Comparison of ENCODE assay signal across 8 cellular contexts in the genomic region with DNA sequence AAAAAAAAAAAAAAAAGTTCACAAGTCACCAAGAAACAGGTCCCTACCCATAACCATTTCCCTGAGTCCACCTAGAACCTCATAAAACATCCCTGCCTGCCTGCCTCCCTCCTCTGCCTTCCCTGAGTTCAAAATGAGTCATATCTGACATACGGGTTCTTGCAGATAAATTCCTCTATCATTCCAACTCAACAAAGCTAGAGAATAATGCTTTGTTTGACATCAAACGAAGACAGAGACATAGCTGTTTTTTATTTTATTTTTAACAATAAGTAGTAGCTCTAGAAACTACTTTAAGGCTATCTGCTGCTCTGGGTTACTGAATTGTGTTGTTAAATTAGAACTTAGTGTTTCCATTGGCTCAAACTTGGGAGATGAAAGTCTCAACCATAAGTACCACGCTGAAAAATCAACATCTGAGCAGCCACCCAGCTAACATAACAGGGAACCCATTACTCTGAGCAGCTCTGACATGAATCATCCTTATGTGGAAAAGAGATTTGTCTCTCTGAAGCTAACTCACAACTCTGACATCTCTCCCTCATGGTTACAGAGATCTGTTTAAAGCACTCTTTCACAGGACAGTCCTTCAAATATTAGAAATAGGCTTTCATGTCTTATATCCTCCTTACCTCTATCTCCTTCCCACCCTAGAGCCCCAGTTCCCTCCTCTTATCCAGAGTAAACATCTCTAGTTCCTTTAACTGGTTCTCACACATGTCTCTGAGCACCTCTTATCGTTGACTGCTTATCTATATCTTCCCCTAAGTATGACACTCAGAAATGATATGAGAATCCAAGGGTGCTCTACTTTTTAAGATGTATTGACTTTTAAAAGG. TPM values are rescaled to one million over a fixed set of nuclear protein-coding genes. Genes with fewer than 3 reads are reported as not detected.
A peak's percentile ranks its signal among the peaks of the same experiment; 100 is the strongest.
DNase-seq lines count a peak whose midpoint lies in the region; ATAC-seq and TF ChIP-seq lines count a peak whose summit lies in the region.

No MANE protein-coding gene starts in this region.

- H3K36me3 ChIP-seq in CD4-positive, alpha-beta memory T cell (ENCODE audit: insufficient read depth, low read length): peaks cover 9% of the 10 kb centered on the region
- peaks cover 23% of the 10 kb centered on the region for H3K36me3 ChIP-seq in OCI-LY3 (replicated peaks; ENCODE audit: low read depth, low read length)

- peaks cover 71% of the 10 kb centered on the region for H3K4me1 ChIP-seq in CD4-positive, alpha-beta memory T cell (ENCODE audit: insufficient read depth, low read length)
- peaks cover 49% of the 10 kb centered on the region for H3K4me1 ChIP-seq in OCI-LY3 (ENCODE audit: low read length)

- H3K9me3 Mint-ChIP-seq in CD4-positive, alpha-beta memory T cell: peaks cover 0 to 8% (median 5%) of the 10 kb centered on the region in 8 donors
- peaks cover 2% of the 10 kb centered on the region for H3K9me3 Mint-ChIP-seq in chondrocyte (ENCODE audit: low read depth)
- H3K9me3 Mint-ChIP-seq in naive thymus-derived CD8-positive, alpha-beta T cell: peaks cover 2 to 13% (median 8%) of the 10 kb centered on the region in 9 donors

- in situ Hi-C loops in KBM-7 (cut with MboI; ENCODE audit: low pct_unique_long_range_greater_than_20kb, low sequenced_read_pairs): no loop called here

- H3K79me2 ChIP-seq in OCI-LY3 (ENCODE audit: low read length): peaks cover 92% of the 10 kb centered on the region

- H3K27ac ChIP-seq in CD4-positive, alpha-beta memory T cell (ENCODE audit: low read depth, low read length): no peak overlapping the region
- H3K27ac ChIP-seq in OCI-LY3 (ENCODE audit: low read length): no peak overlapping the region

- H3K4me1 Mint-ChIP-seq in CD4-positive, alpha-beta memory T cell: peaks cover 49 to 69% (median 59%) of the 10 kb centered on the region in 4 donors
- H3K4me1 Mint-ChIP-seq in chondrocyte (ENCODE audit: low read depth): peaks cover 64% of the 10 kb centered on the region
- H3K4me1 Mint-ChIP-seq in naive thymus-derived CD8-positive, alpha-beta T cell: peaks cover 36 to 73% (median 67%) of the 10 kb centered on the region in 4 donors

- intact Hi-C loops in CD4-positive, alpha-beta memory T cell (cut with micrococcal nuclease): loop anchor here (2.0 kb wide), 1 partner anchor 15 kb away; no protein-coding TSS in a partner anchor

- peak overlapping the region; percentile 9; the same call in 1 of the 2 replicates for H3K9ac ChIP-seq in OCI-LY3 (ENCODE audit: low read length)

- peak; percentile 36 to 73 for ATAC-seq in naive thymus-derived CD8-positive, alpha-beta T cell

- POLR2A ChIA-PET in CD4-positive, alpha-beta memory T cell (lab: Charles Lee; ENCODE audit: partially characterized antibody): interaction anchor here (0.7 to 4.6 kb wide), 2 partner anchors 11 kb away, joined by 5 to 51 read pairs; a partner anchor contains a TSS
- POLR2A ChIA-PET in naive thymus-derived CD8-positive, alpha-beta T cell (lab: Charles Lee): interaction anchor here (1.0 to 1.3 kb wide), 2 partner anchors 11 to 12 kb away, joined by 3 to 9 read pairs; a partner anchor contains a TSS

- CTCF ChIA-PET in CD4-positive, alpha-beta memory T cell (lab: Charles Lee; ENCODE audit: partially characterized antibody): interaction anchor here (1.0 kb wide), 1 partner anchor 12 kb away, joined by 4 read pairs; no protein-coding TSS in a partner anchor

- peaks cover 0 to 5% of the 10 kb centered on the region in 2 donors for H3K9me3 ChIP-seq in CD4-positive, alpha-beta memory T cell (ENCODE audit: control insufficient read depth in 1 of 2, low read length in 2 of 2)
- H3K9me3 ChIP-seq in OCI-LY3 (ENCODE audit: insufficient read depth, low read length): no peaks in the 10 kb centered on the region

- H3K27ac Mint-ChIP-seq in CD4-positive, alpha-beta memory T cell: peak overlapping the region; percentile 68 to 94 (median 85)
- H3K27ac Mint-ChIP-seq in chondrocyte (ENCODE audit: unreplicated experiment): peak overlapping the region; percentile 98
- H3K27ac Mint-ChIP-seq in naive thymus-derived CD8-positive, alpha-beta T cell: peak overlapping the region; percentile 61 to 93 (median 85)

- no peak for DNase-seq in CD4-positive, alpha-beta memory T cell
- DNase-seq in chondrocyte (ENCODE audit: low spot score) (no peak), KBM-7 (no peak), occipital lobe (lab: John Stamatoyannopoulos, UW) (no peak), NCI-H1436 treated with DMSO at 0.1 percent for 48 hours (lab: John Stamatoyannopoulos, UW) (no peak), NCI-H2227 treated with DMSO at 0.1 percent for 48 hours (lab: John Stamatoyannopoulos, UW) (no peak)
- no peak for DNase-seq in naive thymus-derived CD8-positive, alpha-beta T cell

- no peak overlapping the region for H2AFZ ChIP-seq in OCI-LY3 (ENCODE audit: low read depth, low read length)

- TF ChIP-seq CTCF in OCI-LY3 (IDR thresholded peaks at IDR 0.05; ENCODE audit: low read depth, low read length) (no peak), chondrocyte (IDR thresholded peaks at IDR 0.05) (no peak)

- H4K20me1 ChIP-seq in OCI-LY3 (ENCODE audit: insufficient read depth, low read length): peaks cover 54% of the 10 kb centered on the region

- H3K27me3 ChIP-seq in CD4-positive, alpha-beta memory T cell (ENCODE audit: insufficient read depth, low read length): no peaks in the 10 kb centered on the region
- no peaks in the 10 kb centered on the region for H3K27me3 ChIP-seq in OCI-LY3 (ENCODE audit: low read depth, low read length)

- H3K4me2 ChIP-seq in OCI-LY3 (ENCODE audit: low read length): peak overlapping the region; percentile 69

- no peak overlapping the region for H3K4me3 ChIP-seq in CD4-positive, alpha-beta memory T cell (ENCODE audit: low read length in 2 of 2)
- peak overlapping the region; percentile 39; the same call in 1 of the 2 replicates for H3K4me3 ChIP-seq in OCI-LY3 (ENCODE audit: low read length)

- H3K27me3 Mint-ChIP-seq in CD4-positive, alpha-beta memory T cell: no peaks in the 10 kb centered on the region
- H3K27me3 Mint-ChIP-seq in chondrocyte (ENCODE audit: low read depth): no peaks in the 10 kb centered on the region
- H3K27me3 Mint-ChIP-seq in naive thymus-derived CD8-positive, alpha-beta T cell: no peaks in the 10 kb centered on the region

- H3K36me3 Mint-ChIP-seq in CD4-positive, alpha-beta memory T cell: peaks cover 24 to 26% of the 10 kb centered on the region in 2 donors
- peaks cover 9% of the 10 kb centered on the region for H3K36me3 Mint-ChIP-seq in chondrocyte (ENCODE audit: low read depth)
- H3K36me3 Mint-ChIP-seq in naive thymus-derived CD8-positive, alpha-beta T cell: peaks cover 16 to 37% (median 25%) of the 10 kb centered on the region in 3 donors

- H3K4me3 Mint-ChIP-seq in CD4-positive, alpha-beta memory T cell: peak overlapping the region in 6 of 8 donors; percentile 27 to 67 (median 45)
- peak overlapping the region; percentile 55 for H3K4me3 Mint-ChIP-seq in chondrocyte (ENCODE audit: unreplicated experiment)
- peak overlapping the region in 9 of 10 donors; percentile 11 to 82 (median 42) for H3K4me3 Mint-ChIP-seq in naive thymus-derived CD8-positive, alpha-beta T cell

RNA-seq across cellular contexts. Expression of a gene that starts 12.1 kb away (rescaled TPM):
- 10 to 100 TPM; 72.6 to 74.3 TPM for total RNA-seq in CD4-positive, alpha-beta memory T cell
- 10 to 100 TPM; 28.9 to 41.3 TPM for polyA plus RNA-seq in CD4-positive, alpha-beta memory T cell
- total RNA-seq in chondrocyte (39.6 to 48.3 TPM (median 43.8 TPM) in 3 replicates), occipital lobe (85.0 TPM)
- total RNA-seq in naive thymus-derived CD8-positive, alpha-beta T cell: 10 to 100 TPM; 71.3 to 72.4 TPM
- polyA plus RNA-seq in naive thymus-derived CD8-positive, alpha-beta T cell: 10 to 100 TPM; 16.3 to 29.2 (median 25.3) TPM

RNA-seq across cellular contexts. Expression of a gene that starts 59.4 kb away (rescaled TPM):
- total RNA-seq in CD4-positive, alpha-beta memory T cell: not detected
- polyA plus RNA-seq in CD4-positive, alpha-beta memory T cell: not detected
- total RNA-seq in chondrocyte: 3.6 to 5.3 TPM (median 4.1 TPM) in 3 replicates
- total RNA-seq in naive thymus-derived CD8-positive, alpha-beta T cell: not detected
- not detected for polyA plus RNA-seq in naive thymus-derived CD8-positive, alpha-beta T cell
- 82.2 TPM for total RNA-seq in occipital lobe

Comparison
In these comparisons a context has a peak if more than half of its experiments do, and no peak if none do; other contexts are left out.
1. RNA of a gene that starts 59.4 kb away (total RNA-seq): 82.2 TPM in occipital lobe (single experiment); 3.6 to 5.3 TPM in chondrocyte, not detected in CD4-positive, alpha-beta memory T cell and not detected in naive thymus-derived CD8-positive, alpha-beta T cell; every median in the first group is over 10 times any median in the second.
2. Peak in every context shown above with its lines, with median percentiles within 50 percentile points of each other: H3K27ac Mint-ChIP-seq and H3K4me3 Mint-ChIP-seq.